ENCODE assay signal across 10 cellular contexts in genomic region chr18:48942086-48942485, GRCh38. TPM values are rescaled to one million over a fixed set of nuclear protein-coding genes. Genes with fewer than 3 reads are reported as not detected.
DNase-seq lines count a peak whose midpoint lies in the region; ATAC-seq, FAIRE-seq and TF ChIP-seq lines count a peak whose summit lies in the region.
"Had no signal": no experiment of that assay in that cellular context is flagged by ENCODE, and none has a peak within 500 bp of the region (broad histone marks: within the 10 kb centered on the region; RNA-seq: fewer than 3 reads in every experiment).

No MANE protein-coding gene starts in this region.

- peaks cover 94% of the 10 kb centered on the region for H3K4me1 Mint-ChIP-seq in activated CD4-positive, alpha-beta T cell treated with anti-CD3 and anti-CD28 coated beads for 36 hours

- no peak for TF ChIP-seq CTCF in liver (IDR thresholded peaks at IDR 0.05; ENCODE audit: low read depth, low read length, missing input control)

- H3K27me3 ChIP-seq in liver (ENCODE audit: control insufficient read depth in 4 of 4, insufficient read depth in 4 of 4, low read length in 3 of 4) = no peaks in the 10 kb centered on the region
- H3K27me3 ChIP-seq in subcutaneous abdominal adipose tissue (ENCODE audit: control insufficient read depth in 5 of 5, insufficient read depth in 4 of 5, low read length in 5 of 5) = no peaks in the 10 kb centered on the region

- peak overlapping the region; percentile 95 for H3K27ac Mint-ChIP-seq in activated CD4-positive, alpha-beta T cell treated with anti-CD3 and anti-CD28 coated beads for 36 hours

- H3K4me3 ChIP-seq in liver (ENCODE audit: low read depth in 1 of 3, low read length in 3 of 3) (no peak overlapping the region), subcutaneous abdominal adipose tissue (ENCODE audit: low read depth in 1 of 5, low read length in 5 of 5) (no peak overlapping the region)

- peaks cover 0 to 2% (median 1%) of the 10 kb centered on the region in 4 donors for H3K36me3 ChIP-seq in liver (ENCODE audit: control insufficient read depth in 4 of 4, insufficient read depth in 3 of 4, low read depth in 1 of 4, low read length in 3 of 4)
- peaks cover 0 to 43% (median 19%) of the 10 kb centered on the region in 5 donors for H3K36me3 ChIP-seq in subcutaneous abdominal adipose tissue (ENCODE audit: control insufficient read depth in 5 of 5, insufficient read depth in 5 of 5, low read length in 5 of 5)

- no peak overlapping the region for H3K9ac ChIP-seq in liver (ENCODE audit: low read depth in 1 of 2, low read length in 2 of 2)
- H3K9ac ChIP-seq in subcutaneous abdominal adipose tissue (ENCODE audit: low read length in 5 of 5) = no peak overlapping the region

- H3K4me1 ChIP-seq in liver (ENCODE audit: control insufficient read depth in 4 of 4, insufficient read depth in 4 of 4, low read length in 3 of 4) (peaks cover 31 to 93% (median 80%) of the 10 kb centered on the region in 4 donors), subcutaneous abdominal adipose tissue (ENCODE audit: control insufficient read depth in 5 of 5, insufficient read depth in 5 of 5, low read length in 5 of 5) (peaks cover 14 to 100% (median 99%) of the 10 kb centered on the region in 5 donors)

- POLR2A ChIA-PET in activated CD4-positive, alpha-beta T cell treated with anti-CD3 and anti-CD28 coated beads for 36 hours (lab: Charles Lee) = no interaction called here

- H3K9me3 ChIP-seq in liver (ENCODE audit: control insufficient read depth in 4 of 4, low read length in 3 of 4) (no peaks in the 10 kb centered on the region), subcutaneous abdominal adipose tissue (ENCODE audit: control insufficient read depth in 5 of 5, low read length in 5 of 5) (no peaks in the 10 kb centered on the region)

- intact Hi-C loops in activated CD4-positive, alpha-beta T cell treated with anti-CD3 and anti-CD28 coated beads for 36 hours (cut with DNase I, micrococcal nuclease) = no loop called here

- no peak overlapping the region for H3K4me3 Mint-ChIP-seq in activated CD4-positive, alpha-beta T cell treated with anti-CD3 and anti-CD28 coated beads for 36 hours

- H3K27ac ChIP-seq in angular gyrus (ENCODE audit: low read depth, low read length) (peak overlapping the region; percentile 22), liver (ENCODE audit: low read depth in 1 of 2, low read length in 2 of 2) (peak overlapping the region; percentile 35 to 42), subcutaneous abdominal adipose tissue (ENCODE audit: low read depth, low read length) (peak overlapping the region; percentile 84)

- H3K27me3 Mint-ChIP-seq in activated CD4-positive, alpha-beta T cell treated with anti-CD3 and anti-CD28 coated beads for 36 hours = no peaks in the 10 kb centered on the region

- no peaks in the 10 kb centered on the region for H3K9me3 Mint-ChIP-seq in activated CD4-positive, alpha-beta T cell treated with anti-CD3 and anti-CD28 coated beads for 36 hours (ENCODE audit: low read depth)

- WGBS in liver = 77% methylated on average over 8 of the region's 8 CpGs

- no peak for ATAC-seq in activated CD4-positive, alpha-beta T cell treated with anti-CD3 and anti-CD28 coated beads for 36 hours
- no peak for ATAC-seq in HG03565 (IDR thresholded peaks at IDR 0.05; ENCODE audit: unreplicated experiment)

- CTCF ChIA-PET in activated CD4-positive, alpha-beta T cell treated with anti-CD3 and anti-CD28 coated beads for 36 hours (lab: Charles Lee) = interaction anchor here (1.5 kb wide), 1 partner anchor 14 kb away, joined by 8 read pairs; no protein-coding TSS in a partner anchor

- peaks cover 39% of the 10 kb centered on the region for H3K36me3 Mint-ChIP-seq in activated CD4-positive, alpha-beta T cell treated with anti-CD3 and anti-CD28 coated beads for 36 hours (ENCODE audit: low read depth)

- no peak for TF ChIP-seq RAD21 in liver (IDR thresholded peaks at IDR 0.05)

- FAIRE-seq in RCC 7860 (lab: Jason Lieb, UNC) = no peak
- FAIRE-seq: A204.1 had no signal

- DNase-seq in activated CD4-positive, alpha-beta T cell treated with anti-CD3 and anti-CD28 coated beads for 36 hours = no peak
- no peak for DNase-seq in activated CD4-positive, alpha-beta T cell treated with anti-CD3 and anti-CD28 coated beads for 48 hours
- DNase-seq in NCI-H526 treated with DMSO at 0.1 percent for 48 hours (lab: John Stamatoyannopoulos, UW) (no peak), RCC 7860 (ENCODE audit: low spot score) (no peak)
- DNase-seq: activated CD8-positive, alpha-beta memory T cell treated with anti-CD3 and anti-CD28 coated beads, Interleukin-2, amount 50 U/mL, for 4 hours had no signal

TF ChIP-seq in liver, 16 proteins besides CTCF, POLR2A, EP300 and RAD21:
- TF ChIP-seq RXRA (IDR thresholded peaks at IDR 0.05) (no peak), SP1 (IDR thresholded peaks at IDR 0.05) (no peak), EGR1 (IDR thresholded peaks at IDR 0.05; ENCODE audit: low read depth in 2 of 2) (no peak), NR2F2 (IDR thresholded peaks at IDR 0.05) (no peak), TAF1 (conservative IDR thresholded peaks at IDR 0.05) (no peak)

RNA-seq across cellular contexts. Expression of gene SMAD7, which starts 8.7 kb away (rescaled TPM):
- 1 to 10 TPM; 7.2 to 9.3 TPM for total RNA-seq in activated CD4-positive, alpha-beta T cell treated with anti-CD3 and anti-CD28 coated beads for 36 hours
- 10 to 100 TPM in 1 of 2 donors, 1 to 10 TPM in 1; 9.4 to 11.8 TPM for total RNA-seq in liver
- polyA plus RNA-seq in liver = 10 to 100 TPM in 1 of 2 donors, 1 to 10 TPM in 1; 3.2 to 10.7 TPM

Comparison
In these comparisons a context has a peak if more than half of its experiments do, and no peak if none do; other contexts are left out.
1. H3K27ac ChIP-seq: peak in every context shown above with its lines; median percentile 84 in subcutaneous abdominal adipose tissue; 38 in liver; 22 in angular gyrus.